Comparison of ENCODE assay signal across 4 cellular contexts in genomic region chr3:194181612-194182011, GRCh38.
"Had no signal": no experiment of that assay in that cellular context is flagged by ENCODE, and none has a peak within 500 bp of the region (broad histone marks: within the 10 kb centered on the region; RNA-seq: fewer than 3 reads in every experiment).

No MANE protein-coding gene starts in this region.

- H3K27ac ChIP-seq: HL-60 had no signal

- H3K4me3 ChIP-seq: K562 had no signal

- DNase-seq: IMR-90, KBM-7 had no signal
